In genomic region chr20:18677126-18677525, GRCh38 we compare ENCODE assay signal across 27 cellular contexts.
DNase-seq lines count a peak whose midpoint lies in the region; ATAC-seq and TF ChIP-seq lines count a peak whose summit lies in the region.
"Had no signal": no experiment of that assay in that cellular context is flagged by ENCODE, and none has a peak within 500 bp of the region (broad histone marks: within the 10 kb centered on the region; RNA-seq: fewer than 3 reads in every experiment).

No MANE protein-coding gene starts in this region.

- no peaks in the 10 kb centered on the region for H3K9me3 ChIP-seq in neutrophil
- H3K9me3 ChIP-seq: BE2C, SJCRH30 had no signal

- peak overlapping the region; percentile 3 for H3K27ac ChIP-seq in cingulate gyrus (ENCODE audit: low read depth, low read length)
- H3K27ac ChIP-seq in neutrophil, result peak overlapping the region; percentile 83
- H3K27ac ChIP-seq: 22Rv1, GM23248, KMS-11, PC-9, SJCRH30 had no signal

- H3K36me3 ChIP-seq in neutrophil, result no peaks in the 10 kb centered on the region
- H3K36me3 ChIP-seq: BE2C, SJCRH30 had no signal

- peaks cover 25% of the 10 kb centered on the region in 2 experiments for H3K4me1 ChIP-seq in neutrophil (ENCODE audit: control insufficient read depth in 1 of 2, insufficient read depth in 1 of 2, low read depth in 1 of 2, low read length in 1 of 2)
- H3K4me1 ChIP-seq: SJCRH30 had no signal

- H3K27me3 ChIP-seq in neutrophil, result no peaks in the 10 kb centered on the region
- H3K27me3 ChIP-seq: BE2C, SJCRH30 had no signal

- TF ChIP-seq CTCF in neutrophil (IDR thresholded peaks at IDR 0.05), result no peak

- ATAC-seq in HG02571 (IDR thresholded peaks at IDR 0.05; ENCODE audit: unreplicated experiment) (no peak), GM21737 (IDR thresholded peaks at IDR 0.05; ENCODE audit: unreplicated experiment) (no peak)
- ATAC-seq: Right ventricle myocardium inferior, SK-N-SH treated with all-trans-retinoic acid at 6 μM for 48 hours had no signal

- DNase-seq in NCI-H2171 treated with DMSO at 0.1 percent for 48 hours (lab: John Stamatoyannopoulos, UW) (peak; percentile 19), NCI-H2171 (lab: John Stamatoyannopoulos, UW) (no peak), HUDEP-2 (lab: John Stamatoyannopoulos, UW; ENCODE audit: unreplicated experiment in 76 of 76) (no peak), middle frontal gyrus (ENCODE audit: extremely low spot score, low spot score) (no peak)
- DNase-seq: BE2C; CD8-positive, alpha-beta memory T cell; DMS153; DND-41; GM23248; H7; HFFc6; IMR-90; MM.1S; NCI-H1694; NCI-H2029 treated with DMSO at 0.1 percent for 48 hours; NCI-H446; NCI-H526 treated with DMSO at 0.1 percent for 48 hours; PC-9; SJCRH30 had no signal

- no peak overlapping the region for H3K4me3 ChIP-seq in neutrophil (ENCODE audit: low read depth in 1 of 2, low read length in 1 of 2)
- H3K4me3 ChIP-seq: GM23248, PC-9, SJCRH30 had no signal
